13 cellular contexts compared by ENCODE assay signal in the genomic region with DNA sequence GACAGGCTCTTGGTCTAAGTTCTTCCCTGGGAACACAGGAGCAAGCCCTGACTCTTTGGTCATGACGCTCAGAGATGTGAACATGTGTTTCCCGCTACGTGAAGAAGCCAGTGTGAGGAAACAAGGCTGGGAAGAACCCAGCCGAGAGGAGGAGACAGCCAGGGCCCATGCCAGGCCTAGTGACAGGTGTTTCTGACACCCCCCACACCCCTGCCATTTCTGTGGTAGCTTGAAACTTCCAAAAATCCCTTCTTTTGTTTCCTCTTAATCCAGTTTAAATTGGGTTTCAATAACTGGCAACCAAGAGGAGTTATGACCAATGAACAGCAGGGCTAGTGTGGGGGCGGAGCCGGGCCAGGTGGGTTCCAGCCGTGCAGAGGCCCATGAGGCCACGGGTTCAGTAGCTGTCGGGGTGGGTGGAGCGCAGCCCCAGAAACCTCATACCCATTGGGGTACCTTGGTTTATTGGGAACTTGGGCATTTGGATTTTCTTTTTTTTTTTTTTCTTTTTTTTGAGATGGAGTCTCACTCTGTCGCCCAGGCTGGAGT. TPM values are rescaled to one million over a fixed set of nuclear protein-coding genes. Genes with fewer than 3 reads are reported as not detected.
"Had no signal": no experiment of that assay in that cellular context is flagged by ENCODE, and none has a peak within 500 bp of the region (broad histone marks: within the 10 kb centered on the region; RNA-seq: fewer than 3 reads in every experiment).

No MANE protein-coding gene starts in this region.

- H3K27me3 Mint-ChIP-seq: activated B cell treated with CpG ODN at 0.5 μM for 24 hours; stimulated activated naive B cell treated with anti-CD40 and anti-IgM and Interleukin-4, amounts not matched to agents 10 μg/mL and 1 μg/mL and 100 μg/mL, for 72 hours; T-helper 17 cell had no signal

- H3K9me3 ChIP-seq: ascending aorta, thyroid gland had no signal

- H3K4me3 ChIP-seq: ascending aorta, thyroid gland had no signal

- H3K27me3 ChIP-seq: ascending aorta, thyroid gland had no signal

- H3K9me3 Mint-ChIP-seq: activated B cell treated with CpG ODN at 0.5 μM for 24 hours; activated T-helper 1 cell treated with anti-CD3 and anti-CD28 coated beads, Interleukin-12 subunit alpha, Interleukin-12 subunit beta, Interleukin-2, Interleukin-4 antibody, amounts not matched to agents 30 ng/mL and 10 ng/mL and 1 ng/mL, durations not matched to agents 14 hours and 24 hours and 36 hours; stimulated activated naive B cell treated with anti-CD40 and anti-IgM and Interleukin-4, amounts not matched to agents 10 μg/mL and 1 μg/mL and 100 μg/mL, for 72 hours had no signal

- DNase-seq: activated B cell treated with CpG ODN at 0.5 μM for 24 hours; activated CD4-positive, alpha-beta T cell treated with anti-CD3 and anti-CD28 coated beads, Interleukin-2, amount 50 U/mL, for 1 hour; activated naive CD4-positive, alpha-beta T cell; dermis blood vessel endothelial cell; posterior cingulate gyrus; stimulated activated CD4-positive, alpha-beta T cell treated with anti-CD3 and anti-CD28 coated beads, Interleukin-2, amount 100 ng/mL, for 48 hours; stimulated activated naive B cell treated with anti-CD40 and anti-IgM and Interleukin-4, amounts not matched to agents 10 μg/mL and 1 μg/mL and 100 μg/mL, for 72 hours; T-helper 17 cell; thyroid gland had no signal

- H3K27ac Mint-ChIP-seq: activated B cell treated with CpG ODN at 0.5 μM for 24 hours; stimulated activated naive B cell treated with anti-CD40 and anti-IgM and Interleukin-4, amounts not matched to agents 10 μg/mL and 1 μg/mL and 100 μg/mL, for 72 hours had no signal

- H3K36me3 ChIP-seq: ascending aorta, thyroid gland had no signal

- ATAC-seq: stimulated activated naive B cell treated with anti-CD40 and anti-IgM and Interleukin-4, amounts not matched to agents 10 μg/mL and 1 μg/mL and 100 μg/mL, for 72 hours; T-helper 17 cell had no signal

- H3K27ac ChIP-seq: ascending aorta, epithelial cell of prostate, thyroid gland had no signal

- H3K4me3 Mint-ChIP-seq: activated B cell treated with CpG ODN at 0.5 μM for 24 hours; activated T-helper 1 cell treated with anti-CD3 and anti-CD28 coated beads, Interleukin-12 subunit alpha, Interleukin-12 subunit beta, Interleukin-2, Interleukin-4 antibody, amounts not matched to agents 30 ng/mL and 10 ng/mL and 1 ng/mL, durations not matched to agents 14 hours and 24 hours and 36 hours; stimulated activated naive B cell treated with anti-CD40 and anti-IgM and Interleukin-4, amounts not matched to agents 10 μg/mL and 1 μg/mL and 100 μg/mL, for 72 hours; T-helper 17 cell had no signal

RNA-seq across cellular contexts. Expression of a gene that starts 43.0 kb away (rescaled TPM):
- polyA plus RNA-seq: neural cell had no signal

RNA-seq across cellular contexts. Expression of a gene that starts 47.9 kb away (rescaled TPM):
- total RNA-seq: ascending aorta had no signal
